8 cellular contexts compared by ENCODE assay signal in the genomic region with DNA sequence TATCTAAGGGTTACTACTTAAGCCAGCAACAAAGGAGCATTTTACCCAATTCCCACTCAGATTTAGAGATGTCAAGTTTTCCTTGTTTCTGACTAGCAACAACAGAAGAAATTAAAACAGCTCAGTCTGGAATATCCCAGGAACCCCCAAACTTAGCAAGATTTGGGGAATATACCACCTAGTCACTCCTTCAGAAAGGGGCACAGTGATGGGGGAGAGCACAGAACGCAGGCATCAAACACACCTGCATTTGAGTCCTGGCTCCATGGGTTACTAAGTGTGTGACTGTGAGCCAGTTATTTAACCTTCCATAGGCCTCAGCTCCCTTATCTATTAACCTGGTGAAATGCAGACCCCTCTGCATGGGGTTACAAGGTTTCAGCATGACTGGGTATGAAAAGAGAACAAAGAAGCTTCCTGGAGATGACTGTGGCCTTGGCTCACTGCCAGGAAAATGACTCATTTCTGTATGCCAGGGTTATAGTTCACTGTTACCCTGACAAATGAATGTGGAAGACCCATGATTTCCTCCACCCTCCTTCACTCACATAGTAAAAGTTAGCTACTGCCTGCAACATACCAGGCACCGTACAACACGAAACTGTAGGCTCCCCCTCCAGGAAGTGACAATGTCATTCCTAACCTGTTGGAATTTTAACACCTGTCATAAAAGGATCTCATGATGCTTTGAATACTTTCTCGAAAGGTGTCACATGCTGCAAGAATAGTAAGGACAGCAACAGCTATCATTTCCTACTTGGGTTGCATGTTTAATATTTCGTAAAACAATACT.
A peak's percentile ranks its signal among the peaks of the same experiment; 100 is the strongest.
DNase-seq lines count a peak whose midpoint lies in the region; ATAC-seq and TF ChIP-seq lines count a peak whose summit lies in the region.

No MANE protein-coding gene starts in this region.

- no peak overlapping the region for H3K4me3 ChIP-seq in fibroblast of villous mesenchyme (ENCODE audit: low read depth, low read length)

- no peak for TF ChIP-seq CTCF in fibroblast of villous mesenchyme (IDR thresholded peaks at IDR 0.05; ENCODE audit: insufficient read depth, low read depth, low read length)

- ATAC-seq in GM21447 (IDR thresholded peaks at IDR 0.05; ENCODE audit: unreplicated experiment) = peak; percentile 90
- peak; percentile 20 for ATAC-seq in sciatic nerve

- in situ Hi-C loops in Caki2 (cut with HindIII; ENCODE audit: low pct_unique_long_range_greater_than_20kb, low sequenced_read_pairs) = no loop called here

- intact Hi-C loops in sciatic nerve (cut with DNase I) = no loop called here

- DNase-seq in Caki2 (ENCODE audit: low read depth) (peak; percentile 96), HPDE6-E6E7 (ENCODE audit: extremely low spot score) (peak; percentile 60), NOMO-1 treated with dmso at 0.1 percent for 144 hours (lab: John Stamatoyannopoulos, UW; ENCODE audit: unreplicated experiment) (peak; percentile 63), fibroblast of villous mesenchyme (ENCODE audit: low read depth) (peak; percentile 69), sciatic nerve (ENCODE audit: low spot score) (peak; percentile 66), NCI-H1694 (lab: John Stamatoyannopoulos, UW) (no peak)
- DNase-seq in activated CD8-positive, alpha-beta memory T cell treated with anti-CD3 and anti-CD28 coated beads, Interleukin-2, amount 50 U/mL, for 1 hour (ENCODE audit: extremely low read depth) = peak; percentile 14
